1 cellular context compared by ENCODE assay signal in genomic region chr19:4557186-4557970, GRCh38.
TF ChIP-seq lines count a peak whose summit lies in the region.

No MANE protein-coding gene starts in this region.

TF ChIP-seq in H1, 55 proteins besides CTCF, POLR2A, EP300 and RAD21:
- TF ChIP-seq MAFK (IDR thresholded peaks at IDR 0.05; ENCODE audit: low read depth, low read length) (no peak), KDM1A (IDR thresholded peaks at IDR 0.05; ENCODE audit: borderline replicate concordance, low read length) (peak; percentile 88), TEAD4 (IDR thresholded peaks at IDR 0.05; ENCODE audit: low read depth, low read length) (no peak), POU5F1 (IDR thresholded peaks at IDR 0.05; ENCODE audit: low read depth, low read length) (no peak), SP4 (IDR thresholded peaks at IDR 0.05; ENCODE audit: low read length) (no peak)
